11 cellular contexts compared by ENCODE assay signal in the genomic region with DNA sequence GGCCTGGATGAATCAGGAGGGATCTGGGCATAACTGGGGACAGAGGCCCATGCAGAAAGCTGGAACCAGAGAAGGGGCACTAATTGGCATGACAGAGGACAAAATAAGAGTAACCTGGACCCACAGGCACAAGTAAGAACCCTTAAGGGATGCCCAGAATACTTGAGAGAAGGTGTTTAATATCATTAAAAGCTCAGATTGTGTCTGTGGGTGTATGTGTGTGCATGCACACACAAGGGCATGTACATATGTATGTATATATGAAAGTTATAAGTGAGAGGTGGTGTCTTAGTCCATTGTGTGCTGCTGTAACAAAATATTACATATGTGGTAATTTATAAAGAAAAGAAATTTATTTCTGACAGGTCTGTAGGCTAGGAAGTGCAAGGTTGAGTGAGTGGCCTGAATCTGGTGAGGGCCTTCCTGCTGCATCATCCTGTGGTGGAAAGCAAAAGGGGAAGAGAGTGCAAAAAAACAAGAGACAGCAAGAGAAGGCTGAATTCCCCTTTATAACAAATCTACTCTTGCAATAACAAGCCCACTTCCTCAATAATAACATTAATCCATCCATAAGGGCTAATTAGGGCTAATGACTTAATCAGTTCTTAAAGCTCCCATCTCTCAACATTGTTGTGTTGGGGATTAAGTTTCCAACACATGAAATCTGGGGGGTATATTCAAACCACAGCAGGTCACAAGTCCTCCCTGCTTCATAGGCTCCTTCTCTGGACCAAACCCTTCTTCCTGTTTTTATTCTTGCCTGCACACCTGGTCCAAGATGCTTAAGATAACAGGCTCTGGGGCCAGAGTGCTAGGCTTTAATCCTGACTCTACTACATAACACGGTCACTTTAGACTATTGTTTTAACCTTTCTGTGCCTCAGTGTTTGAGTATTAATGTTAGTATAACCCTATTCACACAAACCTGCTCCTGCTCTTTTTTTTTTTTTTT.
DNase-seq lines count a peak whose midpoint lies in the region; ATAC-seq and TF ChIP-seq lines count a peak whose summit lies in the region.
"Had no signal": no experiment of that assay in that cellular context is flagged by ENCODE, and none has a peak within 500 bp of the region (broad histone marks: within the 10 kb centered on the region; RNA-seq: fewer than 3 reads in every experiment).

No MANE protein-coding gene starts in this region.

- H3K27me3 Mint-ChIP-seq in glutamatergic neuron (ENCODE audit: unreplicated experiment) = peaks cover 4% of the 10 kb centered on the region

- H3K9me3 Mint-ChIP-seq in glutamatergic neuron (ENCODE audit: unreplicated experiment) = no peaks in the 10 kb centered on the region
- H3K9me3 Mint-ChIP-seq: activated naive CD4-positive, alpha-beta T cell treated with anti-CD3 and anti-CD28 coated beads, Interleukin-2, amount 50 U/mL, for 72 hours had no signal

- H3K36me3 Mint-ChIP-seq in glutamatergic neuron (ENCODE audit: unreplicated experiment) = no peaks in the 10 kb centered on the region
- H3K36me3 Mint-ChIP-seq: activated naive CD4-positive, alpha-beta T cell treated with anti-CD3 and anti-CD28 coated beads, Interleukin-2, amount 50 U/mL, for 72 hours had no signal

- ATAC-seq in HG03175 (IDR thresholded peaks at IDR 0.05; ENCODE audit: unreplicated experiment) (peak; percentile 80), HG02970 (IDR thresholded peaks at IDR 0.05; ENCODE audit: low FRiP score, unreplicated experiment) (no peak)
- ATAC-seq: activated naive CD4-positive, alpha-beta T cell treated with anti-CD3 and anti-CD28 coated beads, Interleukin-2, amount 50 U/mL, for 72 hours; HepG2 had no signal

- TF ChIP-seq CTCF in GM06990 (IDR thresholded peaks at IDR 0.05; ENCODE audit: insufficient read depth, low read length, poor library complexity, severe bottlenecking) (no peak), GM20000 (IDR thresholded peaks at IDR 0.05; ENCODE audit: extremely low read depth, missing control alignments) (no peak), glutamatergic neuron (IDR thresholded peaks at IDR 0.05; ENCODE audit: partially characterized antibody, unreplicated experiment) (no peak)

- DNase-seq in GM06990 (ENCODE audit: extremely low read depth, insufficient read length) (peak; percentile 40), GM20000 (ENCODE audit: low spot score) (peak; percentile 32), SKM-1 treated with dmso at 0.1 percent for 144 hours (lab: John Stamatoyannopoulos, UW; ENCODE audit: unreplicated experiment) (peak; percentile 79), glutamatergic neuron (no peak)
- no peak for DNase-seq in activated effector memory CD4-positive, alpha-beta T cell treated with anti-CD3 and anti-CD28 coated beads, Interleukin-2, amount 50 U/mL, for 16 hours
- DNase-seq in stimulated activated CD4-positive, alpha-beta T cell treated with anti-CD3 and anti-CD28 coated beads, Interleukin-12 subunit alpha, Interleukin-12 subunit beta, amount 100 ng/mL, for 4 hours = no peak

- H3K4me3 Mint-ChIP-seq in glutamatergic neuron (ENCODE audit: unreplicated experiment) = no peak overlapping the region
- H3K4me3 Mint-ChIP-seq: neural crest cell had no signal

- H3K27ac Mint-ChIP-seq in glutamatergic neuron (ENCODE audit: unreplicated experiment) = no peak overlapping the region
- H3K27ac Mint-ChIP-seq: activated naive CD4-positive, alpha-beta T cell treated with anti-CD3 and anti-CD28 coated beads, Interleukin-2, amount 50 U/mL, for 72 hours had no signal

- H3K4me1 Mint-ChIP-seq in glutamatergic neuron (ENCODE audit: low read depth, unreplicated experiment) = no peaks in the 10 kb centered on the region

- no peaks in the 10 kb centered on the region for H3K27me3 ChIP-seq in GM06990 (replicated peaks; ENCODE audit: control insufficient read depth, insufficient read depth, low read length)

- H3K4me3 ChIP-seq in GM06990 (replicated peaks; ENCODE audit: low read depth, low read length) = 0 out of 2 replicates have a peak overlapping the region, but pooled peaks have one; percentile 13

- no peaks in the 10 kb centered on the region for H3K36me3 ChIP-seq in GM06990 (ENCODE audit: control insufficient read depth, insufficient read depth, low read length)

Comparison
In these comparisons a context has a peak if more than half of its experiments do, and no peak if none do; other contexts are left out.
1. DNase-seq: peak in GM06990 (single experiment), GM20000 (single experiment) and SKM-1 treated with dmso at 0.1 percent for 144 hours (single experiment); none in glutamatergic neuron (single experiment), activated effector memory CD4-positive, alpha-beta T cell treated with anti-CD3 and anti-CD28 coated beads, Interleukin-2, amount 50 U/mL, for 16 hours (single experiment) and stimulated activated CD4-positive, alpha-beta T cell treated with anti-CD3 and anti-CD28 coated beads, Interleukin-12 subunit alpha, Interleukin-12 subunit beta, amount 100 ng/mL, for 4 hours (single experiment).